20 cellular contexts compared by ENCODE assay signal in the genomic region with DNA sequence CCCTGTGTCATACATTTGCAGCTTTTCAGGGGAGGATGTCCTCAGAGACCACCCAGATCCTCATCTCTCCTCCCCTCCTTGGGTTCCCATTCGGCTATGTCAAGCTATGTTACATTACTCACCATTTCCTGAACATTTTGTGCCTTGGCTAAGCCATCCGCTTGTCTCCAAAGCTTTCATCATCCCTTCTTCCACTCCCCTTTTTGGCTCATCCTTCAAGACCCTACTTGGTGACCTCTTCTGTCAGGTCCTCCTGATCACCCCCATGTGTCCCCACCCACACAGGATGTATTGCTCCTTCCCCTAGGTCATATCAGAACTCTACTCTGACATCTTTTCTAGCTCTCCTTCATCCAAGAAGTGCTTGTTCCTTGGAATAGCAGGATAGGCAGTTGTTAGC.
A peak's percentile ranks its signal among the peaks of the same experiment; 100 is the strongest.
DNase-seq lines count a peak whose midpoint lies in the region; ATAC-seq and TF ChIP-seq lines count a peak whose summit lies in the region.
"Had no signal": no experiment of that assay in that cellular context is flagged by ENCODE, and none has a peak within 500 bp of the region (broad histone marks: within the 10 kb centered on the region; RNA-seq: fewer than 3 reads in every experiment).

No MANE protein-coding gene starts in this region.

- H3K4me1 ChIP-seq in left ventricle myocardium inferior (peaks cover 5% of the 10 kb centered on the region), mesenchymal stem cell (ENCODE audit: control insufficient read depth, insufficient read depth, low read depth, low read length) (peaks cover 2% of the 10 kb centered on the region)

- H4K91ac ChIP-seq in mesenchymal stem cell (ENCODE audit: low read length) = no peak overlapping the region

- peak overlapping the region in 1 of 2 experiments; percentile 26 for H3K4ac ChIP-seq in mesenchymal stem cell (ENCODE audit: low read depth in 1 of 2, low read length in 2 of 2)

- no peak overlapping the region for H3K4me2 ChIP-seq in mesenchymal stem cell (ENCODE audit: low read length, poor library complexity, severe bottlenecking)

- intact Hi-C loops in left ventricle myocardium inferior (cut with micrococcal nuclease) (no loop called here), cardiac septum (cut with DNase I) (loop anchor here (5.0 kb wide), 1 partner anchor 37 kb away; no protein-coding TSS in a partner anchor)

- no peak overlapping the region for H3K9ac ChIP-seq in mesenchymal stem cell (ENCODE audit: low read length)

- no peaks in the 10 kb centered on the region for H3K27me3 ChIP-seq in left ventricle myocardium inferior (ENCODE audit: low read depth)
- no peaks in the 10 kb centered on the region for H3K27me3 ChIP-seq in mesenchymal stem cell (ENCODE audit: control insufficient read depth in 1 of 2, insufficient read depth in 1 of 2, low read length in 2 of 2)

- H3K9me3 ChIP-seq in left ventricle myocardium inferior (replicated peaks) = no peaks in the 10 kb centered on the region
- no peaks in the 10 kb centered on the region for H3K9me3 ChIP-seq in mesenchymal stem cell (ENCODE audit: control insufficient read depth, low read length)

- no peak overlapping the region for H3K4me3 ChIP-seq in left ventricle myocardium inferior
- H3K4me3 ChIP-seq in choroid plexus epithelial cell (ENCODE audit: low read depth, low read length) = no peak overlapping the region
- no peak overlapping the region for H3K4me3 ChIP-seq in mesenchymal stem cell (ENCODE audit: insufficient read depth in 1 of 2, low read depth in 1 of 2, low read length in 2 of 2)

- no peak overlapping the region for H2AK5ac ChIP-seq in mesenchymal stem cell (ENCODE audit: low read length, severe bottlenecking)

- TF ChIP-seq CTCF in left ventricle myocardium inferior (IDR thresholded peaks at IDR 0.05; ENCODE audit: borderline replicate concordance) (no peak), choroid plexus epithelial cell (conservative IDR thresholded peaks at IDR 0.05; ENCODE audit: low read depth, low read length) (no peak)

- H3K36me3 ChIP-seq in left ventricle myocardium inferior (no peaks in the 10 kb centered on the region), mesenchymal stem cell (ENCODE audit: control insufficient read depth in 1 of 2, insufficient read depth in 2 of 2, low read depth in 1 of 2, low read length in 2 of 2) (no peaks in the 10 kb centered on the region)

- peak overlapping the region; percentile 59 for H4K8ac ChIP-seq in mesenchymal stem cell (ENCODE audit: low read length)

- DNase-seq in left ventricle myocardium inferior = no peak
- DNase-seq in cardiac septum (ENCODE audit: low spot score) = no peak
- peak; percentile 45 for DNase-seq in choroid plexus epithelial cell (ENCODE audit: low read depth)
- no peak for DNase-seq in mesenchymal stem cell
- no peak for DNase-seq in NCI-H187 treated with DMSO at 0.1 percent for 48 hours (lab: John Stamatoyannopoulos, UW)
- DNase-seq in DMS 273 (lab: John Stamatoyannopoulos, UW; ENCODE audit: unreplicated experiment) = no peak
- DNase-seq: CD8-positive, alpha-beta memory T cell; EL; GF-D8; GOT3; MV-4-11; NCI-H1694; NCI-H2081 treated with DMSO at 0.1 percent for 48 hours; NCI-H2171 treated with DMSO at 0.1 percent for 48 hours; NCI-H524 treated with DMSO at 0.1 percent for 48 hours; NCI-H82; OCI-M1 had no signal

- no peak overlapping the region for H3K23ac ChIP-seq in mesenchymal stem cell (ENCODE audit: low read length in 2 of 2)

- H2BK15ac ChIP-seq in mesenchymal stem cell (ENCODE audit: low read depth, poor library complexity, severe bottlenecking) = no peak overlapping the region

- no peak overlapping the region for H2BK5ac ChIP-seq in mesenchymal stem cell (ENCODE audit: low read depth, low read length, poor library complexity, severe bottlenecking)

- H3K27ac ChIP-seq in left ventricle myocardium inferior (replicated peaks) (peak overlapping the region; percentile 48), mesenchymal stem cell (ENCODE audit: low read length, poor library complexity, severe bottlenecking) (no peak overlapping the region)
- H3K27ac ChIP-seq: C4-2B had no signal

- WGBS in mesenchymal stem cell = 54% methylated on average over 2 of the region's 2 CpGs

- no peak overlapping the region for H3K14ac ChIP-seq in mesenchymal stem cell (ENCODE audit: low read length in 2 of 2)

- H2BK120ac ChIP-seq in mesenchymal stem cell (ENCODE audit: low read depth, low read length) = no peak overlapping the region

- no peak overlapping the region for H2AFZ ChIP-seq in mesenchymal stem cell (ENCODE audit: low read depth, low read length)

- peak overlapping the region in 1 of 2 experiments; percentile 75 for H2BK12ac ChIP-seq in mesenchymal stem cell (ENCODE audit: low read length in 2 of 2)

- ATAC-seq in HG03442 (IDR thresholded peaks at IDR 0.05; ENCODE audit: unreplicated experiment) = no peak
- ATAC-seq: HCT116 had no signal

- H3K18ac ChIP-seq in mesenchymal stem cell (ENCODE audit: low read depth in 1 of 2, low read length in 2 of 2) = peak overlapping the region in 1 of 2 experiments; percentile 28

- H3K79me1 ChIP-seq in mesenchymal stem cell (replicated peaks; ENCODE audit: low read length, poor library complexity, severe bottlenecking) = no peaks in the 10 kb centered on the region
